ENCODE assay signal across 1 cellular context in the genomic region with DNA sequence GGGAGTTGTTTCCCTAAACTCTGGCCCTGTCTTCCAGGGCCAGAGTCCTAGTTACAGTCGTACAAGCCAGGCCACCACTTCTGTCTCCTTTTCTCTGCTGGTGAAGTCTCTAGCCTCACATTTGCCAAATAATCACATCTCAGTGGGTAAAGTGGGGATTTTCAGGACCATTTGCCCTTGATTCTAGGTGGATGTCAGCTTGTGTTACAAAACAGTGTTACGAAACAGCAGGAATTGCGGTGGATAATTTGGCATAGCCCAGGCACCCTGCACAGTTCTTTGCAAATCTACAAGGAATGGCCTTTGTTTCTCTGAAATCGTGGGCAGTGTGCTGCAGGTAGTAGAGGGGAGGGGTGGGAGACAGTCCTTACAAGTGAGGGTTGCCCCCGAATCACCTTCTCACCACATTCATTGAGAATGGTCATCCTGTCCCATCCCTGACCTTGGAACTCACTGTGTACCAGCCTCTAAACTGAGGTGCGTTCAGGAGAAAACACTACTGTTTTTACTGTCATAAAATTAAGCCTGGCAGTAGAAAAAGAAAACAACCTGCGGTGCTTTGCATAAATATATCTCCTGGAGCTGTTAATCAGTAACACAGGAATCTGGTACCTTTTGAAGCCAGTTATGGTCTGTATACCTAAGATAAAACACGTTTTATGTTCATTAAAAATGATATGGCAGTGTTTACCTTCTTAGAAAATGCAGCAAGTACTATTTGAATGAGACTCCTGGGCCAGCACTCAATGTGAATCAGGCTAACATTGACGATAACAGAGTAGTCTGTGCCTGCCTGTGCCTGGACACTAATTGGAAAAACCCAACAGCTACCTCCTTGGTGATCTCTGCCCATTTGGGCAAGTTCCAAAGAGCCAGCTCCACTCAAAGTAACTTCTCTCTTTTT.
TF ChIP-seq lines count a peak whose summit lies in the region.

No MANE protein-coding gene starts in this region.

TF ChIP-seq in HepG2, 621 proteins besides CTCF, POLR2A, EP300 and RAD21 (continued from another document and continues in another):
- TF ChIP-seq, protein P1, sequence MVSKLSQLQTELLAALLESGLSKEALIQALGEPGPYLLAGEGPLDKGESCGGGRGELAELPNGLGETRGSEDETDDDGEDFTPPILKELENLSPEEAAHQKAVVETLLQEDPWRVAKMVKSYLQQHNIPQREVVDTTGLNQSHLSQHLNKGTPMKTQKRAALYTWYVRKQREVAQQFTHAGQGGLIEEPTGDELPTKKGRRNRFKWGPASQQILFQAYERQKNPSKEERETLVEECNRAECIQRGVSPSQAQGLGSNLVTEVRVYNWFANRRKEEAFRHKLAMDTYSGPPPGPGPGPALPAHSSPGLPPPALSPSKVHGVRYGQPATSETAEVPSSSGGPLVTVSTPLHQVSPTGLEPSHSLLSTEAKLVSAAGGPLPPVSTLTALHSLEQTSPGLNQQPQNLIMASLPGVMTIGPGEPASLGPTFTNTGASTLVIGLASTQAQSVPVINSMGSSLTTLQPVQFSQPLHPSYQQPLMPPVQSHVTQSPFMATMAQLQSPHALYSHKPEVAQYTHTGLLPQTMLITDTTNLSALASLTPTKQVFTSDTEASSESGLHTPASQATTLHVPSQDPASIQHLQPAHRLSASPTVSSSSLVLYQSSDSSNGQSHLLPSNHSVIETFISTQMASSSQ (IDR thresholded peaks at IDR 0.05; ENCODE audit: low read depth): no peak
- TF ChIP-seq, protein P1 (CRISPR knock-in tag; IDR thresholded peaks at IDR 0.05; ENCODE audit: borderline replicate concordance): peak; percentile 48; the same call in 1 of the 2 replicates
- TF ChIP-seq RXRB (CRISPR knock-in tag; IDR thresholded peaks at IDR 0.05; ENCODE audit: borderline replicate concordance) (peak; percentile 52), TBX2 (CRISPR knock-in tag; IDR thresholded peaks at IDR 0.05; ENCODE audit: borderline replicate concordance) (peak; percentile 31; the same call in 1 of the 2 replicates), ZFP1 (CRISPR knock-in tag; IDR thresholded peaks at IDR 0.05) (0 out of 2 replicates have a peak, but pooled peaks have one; percentile 19), TAF1 (CRISPR knock-in tag; IDR thresholded peaks at IDR 0.05) (no peak), SOX6 (IDR thresholded peaks at IDR 0.05) (no peak), SOX6 (CRISPR knock-in tag; IDR thresholded peaks at IDR 0.05) (peak; percentile 54; the same call in 1 of the 2 replicates), MYC (CRISPR knock-in tag; IDR thresholded peaks at IDR 0.05; ENCODE audit: borderline replicate concordance) (no peak), KDM3A (CRISPR knock-in tag; IDR thresholded peaks at IDR 0.05; ENCODE audit: low read depth) (0 out of 2 replicates have a peak, but pooled peaks have one; percentile 47), HNF4A (CRISPR knock-in tag; IDR thresholded peaks at IDR 0.05) (peak; percentile 18; the same call in 1 of the 2 replicates), CEBPG (CRISPR knock-in tag; IDR thresholded peaks at IDR 0.05) (peak; percentile 83), SALL1 (CRISPR knock-in tag; IDR thresholded peaks at IDR 0.05) (peak; percentile 56; the same call in 1 of the 2 replicates), HDAC2 (CRISPR knock-in tag; IDR thresholded peaks at IDR 0.05) (no peak; the same call in 1 of the 2 replicates), CREB1 (IDR thresholded peaks at IDR 0.05) (no peak), CREB1 (CRISPR knock-in tag; IDR thresholded peaks at IDR 0.05) (0 out of 2 replicates have a peak, but pooled peaks have one; percentile 20), ZBTB7B (CRISPR knock-in tag; IDR thresholded peaks at IDR 0.05) (peak; percentile 56; the same call in 1 of the 2 replicates), NCOA2 (CRISPR knock-in tag; IDR thresholded peaks at IDR 0.05) (0 out of 2 replicates have a peak, but pooled peaks have one; percentile 23), TGIF2 (CRISPR knock-in tag; IDR thresholded peaks at IDR 0.05) (peak; percentile 54; the same call in 1 of the 2 replicates), MIER3 (CRISPR knock-in tag; IDR thresholded peaks at IDR 0.05; ENCODE audit: borderline replicate concordance) (0 out of 2 replicates have a peak, but pooled peaks have one; percentile 22), ZNF121 (CRISPR knock-in tag; IDR thresholded peaks at IDR 0.05) (0 out of 2 replicates have a peak, but pooled peaks have one; percentile 10)
- TF ChIP-seq, protein P2, sequence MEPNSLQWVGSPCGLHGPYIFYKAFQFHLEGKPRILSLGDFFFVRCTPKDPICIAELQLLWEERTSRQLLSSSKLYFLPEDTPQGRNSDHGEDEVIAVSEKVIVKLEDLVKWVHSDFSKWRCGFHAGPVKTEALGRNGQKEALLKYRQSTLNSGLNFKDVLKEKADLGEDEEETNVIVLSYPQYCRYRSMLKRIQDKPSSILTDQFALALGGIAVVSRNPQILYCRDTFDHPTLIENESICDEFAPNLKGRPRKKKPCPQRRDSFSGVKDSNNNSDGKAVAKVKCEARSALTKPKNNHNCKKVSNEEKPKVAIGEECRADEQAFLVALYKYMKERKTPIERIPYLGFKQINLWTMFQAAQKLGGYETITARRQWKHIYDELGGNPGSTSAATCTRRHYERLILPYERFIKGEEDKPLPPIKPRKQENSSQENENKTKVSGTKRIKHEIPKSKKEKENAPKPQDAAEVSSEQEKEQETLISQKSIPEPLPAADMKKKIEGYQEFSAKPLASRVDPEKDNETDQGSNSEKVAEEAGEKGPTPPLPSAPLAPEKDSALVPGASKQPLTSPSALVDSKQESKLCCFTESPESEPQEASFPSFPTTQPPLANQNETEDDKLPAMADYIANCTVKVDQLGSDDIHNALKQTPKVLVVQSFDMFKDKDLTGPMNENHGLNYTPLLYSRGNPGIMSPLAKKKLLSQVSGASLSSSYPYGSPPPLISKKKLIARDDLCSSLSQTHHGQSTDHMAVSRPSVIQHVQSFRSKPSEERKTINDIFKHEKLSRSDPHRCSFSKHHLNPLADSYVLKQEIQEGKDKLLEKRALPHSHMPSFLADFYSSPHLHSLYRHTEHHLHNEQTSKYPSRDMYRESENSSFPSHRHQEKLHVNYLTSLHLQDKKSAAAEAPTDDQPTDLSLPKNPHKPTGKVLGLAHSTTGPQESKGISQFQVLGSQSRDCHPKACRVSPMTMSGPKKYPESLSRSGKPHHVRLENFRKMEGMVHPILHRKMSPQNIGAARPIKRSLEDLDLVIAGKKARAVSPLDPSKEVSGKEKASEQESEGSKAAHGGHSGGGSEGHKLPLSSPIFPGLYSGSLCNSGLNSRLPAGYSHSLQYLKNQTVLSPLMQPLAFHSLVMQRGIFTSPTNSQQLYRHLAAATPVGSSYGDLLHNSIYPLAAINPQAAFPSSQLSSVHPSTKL (CRISPR knock-in tag; IDR thresholded peaks at IDR 0.05): peak; percentile 65; the same call in 1 of the 2 replicates
- TF ChIP-seq, protein P3, sequence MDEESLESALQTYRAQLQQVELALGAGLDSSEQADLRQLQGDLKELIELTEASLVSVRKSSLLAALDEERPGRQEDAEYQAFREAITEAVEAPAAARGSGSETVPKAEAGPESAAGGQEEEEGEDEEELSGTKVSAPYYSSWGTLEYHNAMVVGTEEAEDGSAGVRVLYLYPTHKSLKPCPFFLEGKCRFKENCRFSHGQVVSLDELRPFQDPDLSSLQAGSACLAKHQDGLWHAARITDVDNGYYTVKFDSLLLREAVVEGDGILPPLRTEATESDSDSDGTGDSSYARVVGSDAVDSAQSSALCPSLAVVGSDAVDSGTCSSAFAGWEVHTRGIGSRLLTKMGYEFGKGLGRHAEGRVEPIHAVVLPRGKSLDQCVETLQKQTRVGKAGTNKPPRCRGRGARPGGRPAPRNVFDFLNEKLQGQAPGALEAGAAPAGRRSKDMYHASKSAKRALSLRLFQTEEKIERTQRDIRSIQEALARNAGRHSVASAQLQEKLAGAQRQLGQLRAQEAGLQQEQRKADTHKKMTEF (CRISPR knock-in tag; IDR thresholded peaks at IDR 0.05): peak; percentile 61; the same call in 1 of the 2 replicates
- TF ChIP-seq, protein P4, sequence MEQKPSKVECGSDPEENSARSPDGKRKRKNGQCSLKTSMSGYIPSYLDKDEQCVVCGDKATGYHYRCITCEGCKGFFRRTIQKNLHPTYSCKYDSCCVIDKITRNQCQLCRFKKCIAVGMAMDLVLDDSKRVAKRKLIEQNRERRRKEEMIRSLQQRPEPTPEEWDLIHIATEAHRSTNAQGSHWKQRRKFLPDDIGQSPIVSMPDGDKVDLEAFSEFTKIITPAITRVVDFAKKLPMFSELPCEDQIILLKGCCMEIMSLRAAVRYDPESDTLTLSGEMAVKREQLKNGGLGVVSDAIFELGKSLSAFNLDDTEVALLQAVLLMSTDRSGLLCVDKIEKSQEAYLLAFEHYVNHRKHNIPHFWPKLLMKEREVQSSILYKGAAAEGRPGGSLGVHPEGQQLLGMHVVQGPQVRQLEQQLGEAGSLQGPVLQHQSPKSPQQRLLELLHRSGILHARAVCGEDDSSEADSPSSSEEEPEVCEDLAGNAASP (CRISPR knock-in tag; IDR thresholded peaks at IDR 0.05; ENCODE audit: borderline replicate concordance): peak; percentile 30; the same call in 1 of the 2 replicates
- TF ChIP-seq, protein P5, sequence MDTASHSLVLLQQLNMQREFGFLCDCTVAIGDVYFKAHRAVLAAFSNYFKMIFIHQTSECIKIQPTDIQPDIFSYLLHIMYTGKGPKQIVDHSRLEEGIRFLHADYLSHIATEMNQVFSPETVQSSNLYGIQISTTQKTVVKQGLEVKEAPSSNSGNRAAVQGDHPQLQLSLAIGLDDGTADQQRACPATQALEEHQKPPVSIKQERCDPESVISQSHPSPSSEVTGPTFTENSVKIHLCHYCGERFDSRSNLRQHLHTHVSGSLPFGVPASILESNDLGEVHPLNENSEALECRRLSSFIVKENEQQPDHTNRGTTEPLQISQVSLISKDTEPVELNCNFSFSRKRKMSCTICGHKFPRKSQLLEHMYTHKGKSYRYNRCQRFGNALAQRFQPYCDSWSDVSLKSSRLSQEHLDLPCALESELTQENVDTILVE (CRISPR knock-in tag; IDR thresholded peaks at IDR 0.05): peak; percentile 32; the same call in 1 of the 2 replicates
- TF ChIP-seq, protein P6, sequence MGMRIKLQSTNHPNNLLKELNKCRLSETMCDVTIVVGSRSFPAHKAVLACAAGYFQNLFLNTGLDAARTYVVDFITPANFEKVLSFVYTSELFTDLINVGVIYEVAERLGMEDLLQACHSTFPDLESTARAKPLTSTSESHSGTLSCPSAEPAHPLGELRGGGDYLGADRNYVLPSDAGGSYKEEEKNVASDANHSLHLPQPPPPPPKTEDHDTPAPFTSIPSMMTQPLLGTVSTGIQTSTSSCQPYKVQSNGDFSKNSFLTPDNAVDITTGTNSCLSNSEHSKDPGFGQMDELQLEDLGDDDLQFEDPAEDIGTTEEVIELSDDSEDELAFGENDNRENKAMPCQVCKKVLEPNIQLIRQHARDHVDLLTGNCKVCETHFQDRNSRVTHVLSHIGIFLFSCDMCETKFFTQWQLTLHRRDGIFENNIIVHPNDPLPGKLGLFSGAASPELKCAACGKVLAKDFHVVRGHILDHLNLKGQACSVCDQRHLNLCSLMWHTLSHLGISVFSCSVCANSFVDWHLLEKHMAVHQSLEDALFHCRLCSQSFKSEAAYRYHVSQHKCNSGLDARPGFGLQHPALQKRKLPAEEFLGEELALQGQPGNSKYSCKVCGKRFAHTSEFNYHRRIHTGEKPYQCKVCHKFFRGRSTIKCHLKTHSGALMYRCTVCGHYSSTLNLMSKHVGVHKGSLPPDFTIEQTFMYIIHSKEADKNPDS (CRISPR knock-in tag; IDR thresholded peaks at IDR 0.05): no peak
- TF ChIP-seq, protein P7, sequence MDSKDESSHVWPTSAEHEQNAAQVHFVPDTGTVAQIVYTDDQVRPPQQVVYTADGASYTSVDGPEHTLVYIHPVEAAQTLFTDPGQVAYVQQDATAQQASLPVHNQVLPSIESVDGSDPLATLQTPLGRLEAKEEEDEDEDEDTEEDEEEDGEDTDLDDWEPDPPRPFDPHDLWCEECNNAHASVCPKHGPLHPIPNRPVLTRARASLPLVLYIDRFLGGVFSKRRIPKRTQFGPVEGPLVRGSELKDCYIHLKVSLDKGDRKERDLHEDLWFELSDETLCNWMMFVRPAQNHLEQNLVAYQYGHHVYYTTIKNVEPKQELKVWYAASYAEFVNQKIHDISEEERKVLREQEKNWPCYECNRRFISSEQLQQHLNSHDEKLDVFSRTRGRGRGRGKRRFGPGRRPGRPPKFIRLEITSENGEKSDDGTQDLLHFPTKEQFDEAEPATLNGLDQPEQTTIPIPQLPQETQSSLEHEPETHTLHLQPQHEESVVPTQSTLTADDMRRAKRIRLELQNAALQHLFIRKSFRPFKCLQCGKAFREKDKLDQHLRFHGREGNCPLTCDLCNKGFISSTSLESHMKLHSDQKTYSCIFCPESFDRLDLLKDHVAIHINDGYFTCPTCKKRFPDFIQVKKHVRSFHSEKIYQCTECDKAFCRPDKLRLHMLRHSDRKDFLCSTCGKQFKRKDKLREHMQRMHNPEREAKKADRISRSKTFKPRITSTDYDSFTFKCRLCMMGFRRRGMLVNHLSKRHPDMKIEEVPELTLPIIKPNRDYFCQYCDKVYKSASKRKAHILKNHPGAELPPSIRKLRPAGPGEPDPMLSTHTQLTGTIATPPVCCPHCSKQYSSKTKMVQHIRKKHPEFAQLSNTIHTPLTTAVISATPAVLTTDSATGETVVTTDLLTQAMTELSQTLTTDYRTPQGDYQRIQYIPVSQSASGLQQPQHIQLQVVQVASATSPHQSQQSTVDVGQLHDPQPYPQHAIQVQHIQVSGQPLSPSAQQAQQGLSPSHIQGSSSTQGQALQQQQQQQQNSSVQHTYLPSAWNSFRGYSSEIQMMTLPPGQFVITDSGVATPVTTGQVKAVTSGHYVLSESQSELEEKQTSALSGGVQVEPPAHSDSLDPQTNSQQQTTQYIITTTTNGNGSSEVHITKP (CRISPR knock-in tag; IDR thresholded peaks at IDR 0.05; ENCODE audit: low read depth): 0 out of 2 replicates have a peak, but pooled peaks have one; percentile 33
- TF ChIP-seq, protein P8, sequence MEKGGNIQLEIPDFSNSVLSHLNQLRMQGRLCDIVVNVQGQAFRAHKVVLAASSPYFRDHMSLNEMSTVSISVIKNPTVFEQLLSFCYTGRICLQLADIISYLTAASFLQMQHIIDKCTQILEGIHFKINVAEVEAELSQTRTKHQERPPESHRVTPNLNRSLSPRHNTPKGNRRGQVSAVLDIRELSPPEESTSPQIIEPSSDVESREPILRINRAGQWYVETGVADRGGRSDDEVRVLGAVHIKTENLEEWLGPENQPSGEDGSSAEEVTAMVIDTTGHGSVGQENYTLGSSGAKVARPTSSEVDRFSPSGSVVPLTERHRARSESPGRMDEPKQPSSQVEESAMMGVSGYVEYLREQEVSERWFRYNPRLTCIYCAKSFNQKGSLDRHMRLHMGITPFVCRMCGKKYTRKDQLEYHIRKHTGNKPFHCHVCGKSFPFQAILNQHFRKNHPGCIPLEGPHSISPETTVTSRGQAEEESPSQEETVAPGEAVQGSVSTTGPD (CRISPR knock-in tag; IDR thresholded peaks at IDR 0.05): peak; percentile 64; the same call in 1 of the 2 replicates
